8 cellular contexts compared by ENCODE assay signal in the genomic region with DNA sequence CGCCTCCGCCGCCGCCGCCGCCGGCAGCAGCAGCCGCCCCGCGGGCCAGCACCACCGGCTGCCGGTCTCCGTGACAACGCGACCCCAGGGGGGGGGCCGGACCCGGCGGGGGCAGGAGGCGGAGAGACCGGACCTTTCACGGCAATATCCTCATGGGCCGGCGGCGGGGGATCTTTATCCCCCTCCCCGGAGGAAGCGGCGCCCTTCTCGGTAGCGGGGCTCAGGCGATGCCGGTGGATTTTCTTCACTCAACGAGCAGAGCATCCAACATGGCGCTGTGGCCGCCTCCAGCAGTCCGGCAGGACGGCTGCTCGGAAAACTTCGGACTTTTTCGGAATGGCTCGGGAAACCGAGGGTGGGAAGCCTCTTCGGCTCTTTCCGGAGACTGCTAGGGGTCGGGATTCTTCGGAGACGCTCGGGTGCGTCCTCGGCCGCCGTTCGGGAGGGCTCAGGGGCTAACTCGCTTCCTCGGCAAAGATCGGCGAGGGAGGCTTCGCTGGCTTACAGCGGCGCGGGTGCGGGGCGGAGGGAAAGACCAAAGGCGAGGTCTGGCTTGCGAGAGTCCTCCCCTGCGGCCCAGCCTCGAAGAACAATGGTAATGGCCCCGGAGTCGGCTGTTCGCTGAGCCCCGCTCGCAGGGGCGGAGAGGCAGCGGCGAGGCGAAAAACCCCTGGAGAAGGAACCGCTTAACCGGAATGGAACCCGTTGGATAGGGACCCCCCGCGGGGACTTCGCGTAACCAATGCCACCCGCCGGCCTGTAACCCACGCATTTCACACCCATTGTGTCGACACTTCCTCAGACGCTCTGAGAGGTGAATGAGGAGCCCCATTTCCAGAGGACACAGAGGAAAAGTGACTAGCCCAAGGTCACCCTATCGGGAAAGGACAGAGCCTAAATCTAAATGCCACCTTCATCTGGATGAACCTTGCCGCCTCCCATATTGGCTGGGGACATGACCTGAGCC. TPM values are rescaled to one million over a fixed set of nuclear protein-coding genes. Genes with fewer than 3 reads are reported as not detected.
DNase-seq lines count a peak whose midpoint lies in the region; ATAC-seq, FAIRE-seq and TF ChIP-seq lines count a peak whose summit lies in the region.

A gene with protein sequence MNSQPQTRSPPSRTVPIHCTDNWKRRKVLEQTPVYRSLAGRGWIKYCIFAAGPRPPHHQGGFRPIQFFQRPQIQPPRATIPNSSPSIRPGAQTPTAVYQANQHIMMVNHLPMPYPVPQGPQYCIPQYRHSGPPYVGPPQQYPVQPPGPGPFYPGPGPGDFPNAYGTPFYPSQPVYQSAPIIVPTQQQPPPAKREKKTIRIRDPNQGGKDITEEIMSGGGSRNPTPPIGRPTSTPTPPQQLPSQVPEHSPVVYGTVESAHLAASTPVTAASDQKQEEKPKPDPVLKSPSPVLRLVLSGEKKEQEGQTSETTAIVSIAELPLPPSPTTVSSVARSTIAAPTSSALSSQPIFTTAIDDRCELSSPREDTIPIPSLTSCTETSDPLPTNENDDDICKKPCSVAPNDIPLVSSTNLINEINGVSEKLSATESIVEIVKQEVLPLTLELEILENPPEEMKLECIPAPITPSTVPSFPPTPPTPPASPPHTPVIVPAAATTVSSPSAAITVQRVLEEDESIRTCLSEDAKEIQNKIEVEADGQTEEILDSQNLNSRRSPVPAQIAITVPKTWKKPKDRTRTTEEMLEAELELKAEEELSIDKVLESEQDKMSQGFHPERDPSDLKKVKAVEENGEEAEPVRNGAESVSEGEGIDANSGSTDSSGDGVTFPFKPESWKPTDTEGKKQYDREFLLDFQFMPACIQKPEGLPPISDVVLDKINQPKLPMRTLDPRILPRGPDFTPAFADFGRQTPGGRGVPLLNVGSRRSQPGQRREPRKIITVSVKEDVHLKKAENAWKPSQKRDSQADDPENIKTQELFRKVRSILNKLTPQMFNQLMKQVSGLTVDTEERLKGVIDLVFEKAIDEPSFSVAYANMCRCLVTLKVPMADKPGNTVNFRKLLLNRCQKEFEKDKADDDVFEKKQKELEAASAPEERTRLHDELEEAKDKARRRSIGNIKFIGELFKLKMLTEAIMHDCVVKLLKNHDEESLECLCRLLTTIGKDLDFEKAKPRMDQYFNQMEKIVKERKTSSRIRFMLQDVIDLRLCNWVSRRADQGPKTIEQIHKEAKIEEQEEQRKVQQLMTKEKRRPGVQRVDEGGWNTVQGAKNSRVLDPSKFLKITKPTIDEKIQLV (N-terminal part only) (minus strand): TSS at position 309 of the 967 bp plus-strand sequence. CDS start 174,155 bp downstream, outside the sequence.

- H3K36me3 ChIP-seq in bronchial epithelial cell (ENCODE audit: control insufficient read depth, insufficient read depth, low read length): peaks cover 2% of the 10 kb centered on the region
- peaks cover 4% of the 10 kb centered on the region; the same call in 1 of the 2 replicates for H3K36me3 ChIP-seq in iPS-20b (ENCODE audit: insufficient read depth, low read depth, low read length)

- TF ChIP-seq CTCF in AG04449 (IDR thresholded peaks at IDR 0.05; ENCODE audit: insufficient read depth, low read length, missing control alignments): no peak
- TF ChIP-seq CTCF in WI38 (IDR thresholded peaks at IDR 0.05; ENCODE audit: low read depth, low read length): no peak
- TF ChIP-seq CTCF in bronchial epithelial cell (IDR thresholded peaks at IDR 0.05; ENCODE audit: insufficient read depth, low read length, severe bottlenecking): no peak

- no peaks in the 10 kb centered on the region for H3K9me3 ChIP-seq in iPS-20b (ENCODE audit: insufficient read depth, low read depth, low read length)

- no peak for FAIRE-seq in bronchial epithelial cell (lab: Jason Lieb, UNC)

- ATAC-seq in GM18907 (IDR thresholded peaks at IDR 0.05; ENCODE audit: unreplicated experiment) (peak; percentile 93), HG03159 (IDR thresholded peaks at IDR 0.05; ENCODE audit: unreplicated experiment) (peak; percentile 86)

- peak; percentile 62 for DNase-seq in AG04449 (ENCODE audit: low read depth, low spot score)
- DNase-seq in NCI-H2227 treated with DMSO at 0.1 percent for 48 hours (lab: John Stamatoyannopoulos, UW): peak; percentile 98
- DNase-seq in bronchial epithelial cell (ENCODE audit: low read depth): peak; percentile 89

- no peaks in the 10 kb centered on the region for H3K27me3 ChIP-seq in bronchial epithelial cell (ENCODE audit: control insufficient read depth, insufficient read depth, low read length)
- H3K27me3 ChIP-seq in iPS-20b (ENCODE audit: insufficient read depth, low read length): peaks cover 23% of the 10 kb centered on the region; the same call in 1 of the 2 replicates

- H3K4me1 ChIP-seq in iPS-20b (ENCODE audit: insufficient read depth, low read length): peaks cover 9% of the 10 kb centered on the region

- CTCF ChIA-PET in AG04449 (lab: Yijun Ruan, JAX): interaction anchor here (1.3 to 3.4 kb wide), 2 partner anchors 19 to 480 kb away, joined by 5 to 12 read pairs; no protein-coding TSS in a partner anchor

- H3K4me3 ChIP-seq in AG04449 (ENCODE audit: low read depth, low read length) (peak within 1 kb of the TSS; percentile 83), WI38 (ENCODE audit: low read depth, low read length) (peak within 1 kb of the TSS; percentile 94), bronchial epithelial cell (ENCODE audit: low read depth, low read length) (peak within 1 kb of the TSS; percentile 69), iPS-20b (ENCODE audit: low read length) (peak within 1 kb of the TSS; percentile 78), skin epidermis (peak within 1 kb of the TSS; percentile 63 to 84 (median 73))

- peak within 1 kb of the TSS; percentile 84 for H3K9ac ChIP-seq in iPS-20b (ENCODE audit: low read depth, low read length)

- peak within 1 kb of the TSS; percentile 48 for H3K27ac ChIP-seq in iPS-20b (ENCODE audit: low read length)
- peak within 1 kb of the TSS; percentile 70 to 95 (median 90) for H3K27ac ChIP-seq in skin epidermis

- POLR2A ChIA-PET in AG04449 (lab: Yijun Ruan, JAX): no interaction called here

RNA-seq across cellular contexts. Expression of the gene that starts here (rescaled TPM):
- 20.5 and 28.2 TPM in 2 replicates for total RNA-seq in bronchial epithelial cell

Comparison
In these comparisons a context has a peak if more than half of its experiments do, and no peak if none do; other contexts are left out.
1. Peak in every context shown above with its lines: DNase-seq, ATAC-seq, H3K4me3 ChIP-seq and H3K27ac ChIP-seq.